ENCODE assay signal across 18 cellular contexts in the genomic region with DNA sequence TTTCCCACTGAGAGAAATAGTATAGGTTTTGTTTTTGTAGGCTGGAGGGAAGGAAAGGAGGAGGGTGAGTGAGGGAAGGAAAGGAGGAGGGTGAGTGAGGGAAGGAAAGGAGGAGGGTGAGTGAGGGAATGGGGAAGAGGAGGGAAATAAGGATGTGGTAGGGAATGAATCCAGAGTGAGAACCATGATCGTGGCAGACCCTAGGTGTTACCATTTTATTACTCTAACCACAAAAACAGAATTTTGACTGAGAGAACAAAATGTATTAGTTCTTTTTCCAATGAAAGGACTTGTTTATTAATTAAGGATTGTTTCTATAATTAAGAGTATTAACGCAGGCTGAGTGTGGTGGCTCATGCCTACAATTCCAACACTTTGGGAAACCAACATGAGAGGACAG. TPM values are rescaled to one million over a fixed set of nuclear protein-coding genes. Genes with fewer than 3 reads are reported as not detected.
DNase-seq lines count a peak whose midpoint lies in the region; ATAC-seq, FAIRE-seq and TF ChIP-seq lines count a peak whose summit lies in the region.
"Had no signal": no experiment of that assay in that cellular context is flagged by ENCODE, and none has a peak within 500 bp of the region (broad histone marks: within the 10 kb centered on the region; RNA-seq: fewer than 3 reads in every experiment).

No MANE protein-coding gene starts in this region.

- H3K27me3 ChIP-seq in HepG2 (ENCODE audit: control insufficient read depth in 1 of 2, insufficient read depth in 2 of 2, low read length in 2 of 2) (no peaks in the 10 kb centered on the region), right lobe of liver (no peaks in the 10 kb centered on the region)

- H3K4me1 ChIP-seq in HepG2 (ENCODE audit: insufficient read depth, low read length) (no peaks in the 10 kb centered on the region), right lobe of liver (no peaks in the 10 kb centered on the region)
- H3K4me1 ChIP-seq: A549, HAP-1 had no signal

- no peak overlapping the region for H3K4me3 Mint-ChIP-seq in T-helper 17 cell
- no peak overlapping the region for H3K4me3 Mint-ChIP-seq in effector memory CD8-positive, alpha-beta T cell
- H3K4me3 Mint-ChIP-seq: CD14-positive monocyte; CD8-positive, alpha-beta T cell; HFFc6 had no signal

- ATAC-seq in HepG2 (no peak), right lobe of liver (no peak), T-helper 17 cell (no peak)
- ATAC-seq in effector memory CD8-positive, alpha-beta T cell (replicated peaks): no peak
- ATAC-seq: A549; CD8-positive, alpha-beta T cell had no signal

- TF ChIP-seq CTCF in HepG2 (CRISPR knock-in tag; IDR thresholded peaks at IDR 0.05) (no peak), right lobe of liver (IDR thresholded peaks at IDR 0.05) (no peak), GM10248 (IDR thresholded peaks at IDR 0.05; ENCODE audit: control extremely low read depth, extremely low read depth, low read depth, missing control alignments) (no peak)

- H3K4me3 ChIP-seq in HepG2 (replicated peaks in 1 of 3; ENCODE audit: insufficient read depth in 1 of 3, low read depth in 2 of 3, low read length in 3 of 3) (no peak overlapping the region), right lobe of liver (no peak overlapping the region)
- H3K4me3 ChIP-seq: A549, HAP-1 had no signal

- in situ Hi-C loops in HepG2 (cut with HindIII; ENCODE audit: extremely low pct_ligation_motif_present, low pct_unique_long_range_greater_than_20kb): no loop called here

- peaks cover 14% of the 10 kb centered on the region for H3K4me1 Mint-ChIP-seq in T-helper 17 cell
- H3K4me1 Mint-ChIP-seq in effector memory CD8-positive, alpha-beta T cell (ENCODE audit: low read depth in 2 of 2): peaks cover 9 to 10% of the 10 kb centered on the region in 2 donors
- H3K4me1 Mint-ChIP-seq: CD14-positive monocyte had no signal

- TF ChIP-seq POLR2A in HepG2 (IDR thresholded peaks at IDR 0.05; ENCODE audit: insufficient read depth in 1 of 2, low read depth in 2 of 2, low read length in 2 of 2) (no peak), right lobe of liver (IDR thresholded peaks at IDR 0.05) (no peak)

- H3K27ac ChIP-seq in HepG2 (ENCODE audit: extremely low read length, insufficient read depth, low read length): no peak overlapping the region
- H3K27ac ChIP-seq in right lobe of liver: no peak overlapping the region
- H3K27ac ChIP-seq: A549, HL-60 had no signal

- no peak overlapping the region for H3K4me2 ChIP-seq in HepG2 (ENCODE audit: low read depth, low read length)
- H3K4me2 ChIP-seq: A549 had no signal

- BruUV-seq in HepG2 (replicated peaks; lab: Mats Ljungman, UMichigan): no TSS peak

- TF ChIP-seq RAD21 in HepG2 (CRISPR knock-in tag; IDR thresholded peaks at IDR 0.05): no peak

- POLR2A ChIA-PET in HepG2 (lab: Yijun Ruan, JAX) (interaction anchor here (0.9 kb wide), 1 partner anchor 17 kb away, joined by 4 read pairs; the partner anchor contains the start of gene SSR1), GM10248 (lab: Yijun Ruan, JAX) (no interaction called here)

- intact Hi-C loops in HepG2 (cut with micrococcal nuclease; ENCODE audit: unreplicated experiment): no loop called here
- intact Hi-C loops in right lobe of liver (cut with DNase I): loop anchor here in 1 of 2 donors (10.0 kb wide), 1 partner anchor 318 kb away; no protein-coding TSS in a partner anchor

- H3K36me3 ChIP-seq in HepG2 (replicated peaks in 1 of 2; ENCODE audit: control insufficient read depth in 1 of 2, insufficient read depth in 2 of 2, low read length in 2 of 2) (peaks cover 35 to 86% of the 10 kb centered on the region in 2 experiments), right lobe of liver (peaks cover 14 to 90% (median 47%) of the 10 kb centered on the region in 4 donors)

- 95% methylated on average over 2 of the region's 2 CpGs for WGBS in HepG2 (ENCODE audit: low lambda C conversion rate)
- WGBS in right lobe of liver (ENCODE audit: insufficient coverage, low coverage, low lambda C conversion rate, missing lambda C conversion rate): 97% methylated on average over 2 of the region's 2 CpGs

- H3K9me3 ChIP-seq in HepG2 (ENCODE audit: low read length) (no peaks in the 10 kb centered on the region), right lobe of liver (no peaks in the 10 kb centered on the region), T-helper 17 cell (ENCODE audit: control insufficient read depth, low read length, poor library complexity, severe bottlenecking) (no peaks in the 10 kb centered on the region)
- H3K9me3 ChIP-seq: A549, HAP-1 had no signal

- H3K79me2 ChIP-seq in HepG2 (ENCODE audit: insufficient read depth, low read length): peaks cover 5% of the 10 kb centered on the region

- H3K9me3 Mint-ChIP-seq in effector memory CD8-positive, alpha-beta T cell: no peaks in the 10 kb centered on the region
- H3K9me3 Mint-ChIP-seq: CD14-positive monocyte; CD8-positive, alpha-beta T cell; HFFc6 had no signal

- H3K27ac Mint-ChIP-seq in T-helper 17 cell: peak overlapping the region; percentile 11
- H3K27ac Mint-ChIP-seq in effector memory CD8-positive, alpha-beta T cell: peak overlapping the region; percentile 32 to 92
- H3K27ac Mint-ChIP-seq: CD8-positive, alpha-beta T cell; HFFc6 had no signal

- H3K27me3 Mint-ChIP-seq in T-helper 17 cell: no peaks in the 10 kb centered on the region
- no peaks in the 10 kb centered on the region for H3K27me3 Mint-ChIP-seq in effector memory CD8-positive, alpha-beta T cell

- H3K36me3 Mint-ChIP-seq in T-helper 17 cell (ENCODE audit: low read depth): peaks cover 16% of the 10 kb centered on the region
- peaks cover 97% of the 10 kb centered on the region for H3K36me3 Mint-ChIP-seq in effector memory CD8-positive, alpha-beta T cell (ENCODE audit: insufficient read depth)

- FAIRE-seq in HepG2 (lab: Jason Lieb, UNC): no peak
- FAIRE-seq: A549, D721Med, GM19239, H1 had no signal

- CTCF ChIA-PET in HepG2 (lab: Yijun Ruan, JAX; ENCODE audit: low intra/inter-chr PET ratio, low total read pairs): no interaction called here
- CTCF ChIA-PET in GM10248 (lab: Yijun Ruan, JAX): interaction anchor here (1.4 to 2.2 kb wide), 2 partner anchors 10 to 29 kb away, joined by 3 to 6 read pairs; no protein-coding TSS in a partner anchor

- H2AFZ ChIP-seq in HepG2 (ENCODE audit: low read length): no peak overlapping the region

- TF ChIP-seq EP300 in HepG2 (IDR thresholded peaks at IDR 0.05; ENCODE audit: low read depth in 2 of 2, low read length in 2 of 2) (no peak), HepG2 (CRISPR knock-in tag; IDR thresholded peaks at IDR 0.05; ENCODE audit: borderline replicate concordance) (no peak)

- no peak overlapping the region for H3K9ac ChIP-seq in HepG2 (ENCODE audit: insufficient read depth, low read depth, low read length)

- no peak for DNase-seq in HepG2 (ENCODE audit: low spot score)
- no peak for DNase-seq in right lobe of liver
- no peak for DNase-seq in T-helper 17 cell
- DNase-seq in effector memory CD8-positive, alpha-beta T cell: no peak
- no peak for DNase-seq in GM10248 (ENCODE audit: extremely low spot score)
- DNase-seq in DMS153 (lab: John Stamatoyannopoulos, UW): no peak
- DNase-seq: CD8-positive, alpha-beta T cell; COR-L47; DND-41; GDM1; HFFc6 had no signal

- H4K20me1 ChIP-seq in HepG2 (ENCODE audit: insufficient read depth, low read length): no peaks in the 10 kb centered on the region; the same call in 1 of the 2 replicates

TF ChIP-seq in HepG2, 621 proteins besides CTCF, POLR2A, EP300 and RAD21:
- TF ChIP-seq ZNF263 (CRISPR knock-in tag; IDR thresholded peaks at IDR 0.05): peak; percentile 36; the same call in 1 of the 2 replicates
- peak; percentile 91 for TF ChIP-seq HNRNPK (IDR thresholded peaks at IDR 0.05; ENCODE audit: low read depth, low read length, poor library complexity, severe bottlenecking)
- no peak for TF ChIP-seq ZSCAN12 (CRISPR knock-in tag; IDR thresholded peaks at IDR 0.05)

RNA-seq across cellular contexts. Expression of gene SSR1, which starts 16.4 kb away (rescaled TPM):
- total RNA-seq in HepG2 (2016; rRNA removed; fragmentation: Illumina TruSeq; extraction: Trizol) (208 and 243 TPM in 2 replicates), right lobe of liver (100 to 1,000 TPM in 2 of 6 experiments, 10 to 100 TPM in 4; 60.8 to 110 (median 90.5) TPM), T-helper 17 cell (10 to 100 TPM; 80.4 to 96.1 TPM)
- 39.6 and 42.9 TPM in 2 replicates for total RNA-seq in HepG2 (2016; cell fraction: cytosol; rRNA removed; fragmentation: Illumina TruSeq; extraction: Trizol; ENCODE audit: low read depth)
- 200 and 237 TPM in 2 replicates for total RNA-seq in HepG2 (2016; cell fraction: insoluble cytoplasmic fraction; rRNA removed; fragmentation: Illumina TruSeq; extraction: Trizol)
- total RNA-seq in HepG2 (2016; cell fraction: membrane; rRNA removed; fragmentation: Illumina TruSeq; extraction: Trizol): 91.8 and 97.7 TPM in 2 replicates
- total RNA-seq in HepG2 (2016; cell fraction: nucleus; rRNA removed; fragmentation: Illumina TruSeq; extraction: Trizol): 235 and 275 TPM in 2 replicates
- 135 and 203 TPM in 2 replicates for polyA plus RNA-seq in HepG2 (2011; rRNA removed)
- 77.3 and 119 TPM in 2 replicates for polyA plus RNA-seq in HepG2 (2011; cell fraction: cytosol; rRNA removed)
- polyA plus RNA-seq in HepG2 (2011; cell fraction: nucleus; rRNA removed): 28.6 and 39.3 TPM in 2 replicates
- 148 and 179 TPM in 2 replicates for polyA plus RNA-seq in HepG2 (2012)
- polyA plus RNA-seq in HepG2 (2016; cell fraction: cytosol; fragmentation: Illumina TruSeq; extraction: Trizol; ENCODE audit: low read depth): 33.8 and 41.9 TPM in 2 replicates
- polyA plus RNA-seq in HepG2 (2016; cell fraction: insoluble cytoplasmic fraction; fragmentation: Illumina TruSeq; extraction: Trizol; ENCODE audit: low read depth): 176 and 181 TPM in 2 replicates
- 64.9 and 66.7 TPM in 2 replicates for polyA plus RNA-seq in HepG2 (2016; cell fraction: membrane; fragmentation: Illumina TruSeq; extraction: Trizol; ENCODE audit: low read depth)
- 275 and 279 TPM in 2 replicates for polyA plus RNA-seq in HepG2 (2016; cell fraction: nucleus; fragmentation: Illumina TruSeq; extraction: Trizol; ENCODE audit: insufficient read depth, low read depth)
- polyA minus RNA-seq in HepG2 (2011; rRNA and poly(A)+ RNA removed; ENCODE audit: low replicate concordance): 76.5 and 121 TPM in 2 replicates
- 135 and 140 TPM in 2 replicates for polyA minus RNA-seq in HepG2 (2011; cell fraction: cytosol; rRNA and poly(A)+ RNA removed)
- 83.2 and 87.0 TPM in 2 replicates for polyA minus RNA-seq in HepG2 (2011; cell fraction: nucleus; rRNA and poly(A)+ RNA removed)
